In the genomic region with DNA sequence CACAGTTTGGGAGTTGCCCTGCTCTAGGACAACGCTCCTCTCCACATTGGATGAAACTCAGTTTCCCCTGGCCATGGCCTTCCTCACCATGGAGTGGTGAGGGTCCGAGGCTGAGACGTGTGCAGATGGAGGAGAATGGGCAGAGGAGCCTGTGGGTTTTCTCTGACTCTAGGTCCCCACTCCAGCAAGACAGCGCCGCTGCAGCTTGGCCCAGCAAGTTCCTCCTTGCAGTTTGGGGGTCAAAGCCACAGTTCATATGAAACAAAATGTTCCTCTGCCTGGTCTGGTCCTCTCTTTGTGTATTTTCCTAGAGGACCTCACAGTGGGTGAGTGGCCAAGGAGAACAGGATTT, we compare ENCODE assay signal across 2 cellular contexts.
A peak's percentile ranks its signal among the peaks of the same experiment; 100 is the strongest.
TF ChIP-seq lines count a peak whose summit lies in the region.

No MANE protein-coding gene starts in this region.

TF ChIP-seq in H1, 55 proteins besides CTCF, POLR2A, EP300 and RAD21:
- TF ChIP-seq CTBP2 (IDR thresholded peaks at IDR 0.05; ENCODE audit: borderline replicate concordance, insufficient read depth, insufficient read length, low read length) = no peak
- 0 out of 2 replicates have a peak, but pooled peaks have one; percentile 24 for TF ChIP-seq POLR2AphosphoS5 (IDR thresholded peaks at IDR 0.05; ENCODE audit: low read depth, low read length)
- no peak for TF ChIP-seq SRF (IDR thresholded peaks at IDR 0.05; ENCODE audit: low read depth, low read length)
- TF ChIP-seq SIX5 (IDR thresholded peaks at IDR 0.05; ENCODE audit: low read depth, low read length) = no peak

TF ChIP-seq in GM12891, 5 proteins besides CTCF, POLR2A, EP300 and RAD21:
- no peak for TF ChIP-seq SPI1 (IDR thresholded peaks at IDR 0.05; ENCODE audit: low read depth, low read length)
